17 cellular contexts compared by ENCODE assay signal in genomic region chr6:11264100-11264499, GRCh38. TPM values are rescaled to one million over a fixed set of nuclear protein-coding genes. Genes with fewer than 3 reads are reported as not detected.
A peak's percentile ranks its signal among the peaks of the same experiment; 100 is the strongest.
DNase-seq lines count a peak whose midpoint lies in the region; ATAC-seq and TF ChIP-seq lines count a peak whose summit lies in the region.
"Had no signal": no experiment of that assay in that cellular context is flagged by ENCODE, and none has a peak within 500 bp of the region (broad histone marks: within the 10 kb centered on the region; RNA-seq: fewer than 3 reads in every experiment).

No MANE protein-coding gene starts in this region.

- H2AFZ ChIP-seq in neuronal stem cell (ENCODE audit: low read length), result no peak overlapping the region

- H2BK120ac ChIP-seq in neuronal stem cell (ENCODE audit: low read depth, low read length), result no peak overlapping the region

- H4K8ac ChIP-seq in neuronal stem cell (ENCODE audit: low read depth, low read length), result no peak overlapping the region

- no CpG with 5 or more reads among the region's 6 CpGs for WGBS in neuronal stem cell (ENCODE audit: extremely low coverage in 2 of 2, insufficient read length in 2 of 2, insufficient replicate concordance in 1 of 2), 2 donors

- no peak for ATAC-seq in left ventricle myocardium superior
- ATAC-seq: naive thymus-derived CD8-positive, alpha-beta T cell had no signal

- DNase-seq in right atrium auricular region (ENCODE audit: low spot score) (no peak), left ventricle myocardium superior (no peak), cerebellar cortex (ENCODE audit: low spot score) (peak; percentile 22), neuronal stem cell (ENCODE audit: low spot score) (no peak), uterus (no peak), T1000 (lab: John Stamatoyannopoulos, UW) (no peak), DMS 273 treated with DMSO at 0.1 percent for 48 hours (lab: John Stamatoyannopoulos, UW) (no peak), NCI-H526 treated with DMSO at 0.1 percent for 48 hours (lab: John Stamatoyannopoulos, UW) (no peak)
- DNase-seq: activated naive CD8-positive, alpha-beta T cell treated with anti-CD3 and anti-CD28 coated beads, Interleukin-2, amount 10 ng/mL, durations not matched to agents 7 days and 5 days; activated T-cell treated with anti-CD3 and anti-CD28 coated beads, Interleukin-2, amount 50 U/mL, for 1 hour; AML-193; cerebellar nuclear complex; GOT3; naive thymus-derived CD8-positive, alpha-beta T cell; NCI-H146; stimulated activated naive CD4-positive, alpha-beta T cell had no signal

- H3K79me1 ChIP-seq in neuronal stem cell (ENCODE audit: low read depth, low read length), result no peaks in the 10 kb centered on the region

- H3K9me3 ChIP-seq in right atrium auricular region (no peaks in the 10 kb centered on the region), neuronal stem cell (replicated peaks in 1 of 2; ENCODE audit: control insufficient read depth in 2 of 2, insufficient read depth in 1 of 2, low read depth in 1 of 2, low read length in 2 of 2) (no peaks in the 10 kb centered on the region), uterus (no peaks in the 10 kb centered on the region)

- H3K4me2 ChIP-seq in neuronal stem cell (ENCODE audit: insufficient read depth, low read length, poor library complexity, severe bottlenecking), result no peak overlapping the region
- H3K4me2 ChIP-seq: KMS-11 had no signal

- H2BK5ac ChIP-seq in neuronal stem cell (ENCODE audit: low read length), result no peak overlapping the region

- no peak for TF ChIP-seq POLR2A in uterus (IDR thresholded peaks at IDR 0.05)

- H3K27ac ChIP-seq in right atrium auricular region (peak overlapping the region; percentile 52 to 68), neuronal stem cell (replicated peaks; ENCODE audit: low read length) (no peak overlapping the region), uterus (peak overlapping the region; percentile 72 to 75)
- H3K27ac ChIP-seq: KMS-11 had no signal

- no peak overlapping the region for H3K4ac ChIP-seq in neuronal stem cell (ENCODE audit: low read length)

- no peak overlapping the region for H4K91ac ChIP-seq in neuronal stem cell (ENCODE audit: low read depth, low read length, poor library complexity)

- H3K4me1 ChIP-seq in right atrium auricular region (peaks cover 0 to 24% of the 10 kb centered on the region in 2 donors), neuronal stem cell (ENCODE audit: control insufficient read depth in 2 of 2, insufficient read depth in 1 of 2, low read depth in 1 of 2, low read length in 2 of 2) (peaks cover 5 to 10% of the 10 kb centered on the region in 2 donors), uterus (peaks cover 0 to 8% of the 10 kb centered on the region in 2 donors)

- TF ChIP-seq CTCF in right atrium auricular region (IDR thresholded peaks at IDR 0.05) (no peak), uterus (IDR thresholded peaks at IDR 0.05) (no peak)

- no peak overlapping the region for H2BK12ac ChIP-seq in neuronal stem cell (ENCODE audit: low read length)

- H3K27me3 ChIP-seq in right atrium auricular region (no peaks in the 10 kb centered on the region), neuronal stem cell (ENCODE audit: control insufficient read depth in 3 of 3, insufficient read depth in 3 of 3, low read depth in 1 of 3, low read length in 3 of 3) (no peaks in the 10 kb centered on the region), uterus (no peaks in the 10 kb centered on the region)

- no peak overlapping the region for H3K4me3 ChIP-seq in right atrium auricular region
- no peak overlapping the region for H3K4me3 ChIP-seq in neuronal stem cell (ENCODE audit: low read length in 2 of 2)
- no peak overlapping the region for H3K4me3 ChIP-seq in uterus

- intact Hi-C loops in left ventricle myocardium superior (cut with micrococcal nuclease) (no loop called here), uterus (cut with DNase I; ENCODE audit: low total_unique reads) (no loop called here)

- no peak overlapping the region for H2BK15ac ChIP-seq in neuronal stem cell (ENCODE audit: low read length)

- H3K36me3 ChIP-seq in right atrium auricular region (no peaks in the 10 kb centered on the region), neuronal stem cell (replicated peaks in 1 of 2; ENCODE audit: control insufficient read depth in 2 of 2, insufficient read depth in 2 of 2, low read length in 2 of 2) (no peaks in the 10 kb centered on the region), uterus (no peaks in the 10 kb centered on the region)

- H3K23ac ChIP-seq in neuronal stem cell (ENCODE audit: low read depth, low read length, poor library complexity), result no peak overlapping the region

- no peak overlapping the region for H3K9ac ChIP-seq in neuronal stem cell (ENCODE audit: low read depth, low read length, poor library complexity)
- H3K9ac ChIP-seq: KMS-11 had no signal

- H2AK5ac ChIP-seq in neuronal stem cell (ENCODE audit: low read depth, low read length), result no peak overlapping the region

- H3K18ac ChIP-seq in neuronal stem cell (ENCODE audit: low read length), result peak overlapping the region; percentile 62

- no peak overlapping the region for H3K14ac ChIP-seq in neuronal stem cell (ENCODE audit: low read length)

RNA-seq across cellular contexts. Expression of gene NEDD9, which starts 31.6 kb away (rescaled TPM):
- 10 to 100 TPM; 47.3 to 56.2 TPM for total RNA-seq in right atrium auricular region
- 31.1 TPM for total RNA-seq in left ventricle myocardium superior
- 6.2 TPM for polyA plus RNA-seq in neuronal stem cell (2013, experiment 1 of 2)
- polyA plus RNA-seq in neuronal stem cell (2013, experiment 2 of 2), result 6.4 TPM
- total RNA-seq in uterus, result 10 to 100 TPM; 36.2 to 99.1 (median 70.2) TPM
